Comparison of ENCODE assay signal across 6 cellular contexts in genomic region chr7:157248659-157249058, GRCh38.
"Had no signal": no experiment of that assay in that cellular context is flagged by ENCODE, and none has a peak within 500 bp of the region (broad histone marks: within the 10 kb centered on the region; RNA-seq: fewer than 3 reads in every experiment).

No MANE protein-coding gene starts in this region.

- H3K9me3 Mint-ChIP-seq: IgD-negative memory B cell had no signal

- H3K4me1 Mint-ChIP-seq: IgD-negative memory B cell had no signal

- H3K27me3 Mint-ChIP-seq: IgD-negative memory B cell had no signal

- FAIRE-seq: HTR-8/SVneo had no signal

- H3K4me3 Mint-ChIP-seq: IgD-negative memory B cell had no signal

- H3K27ac ChIP-seq: HL-60 had no signal

- H3K27ac Mint-ChIP-seq: IgD-negative memory B cell had no signal

- DNase-seq: IMR-90, KBM-7, KG1 had no signal
